In genomic region chr9:128113526-128114325, GRCh38 we compare ENCODE assay signal across 22 cellular contexts. TPM values are rescaled to one million over a fixed set of nuclear protein-coding genes. Genes with fewer than 3 reads are reported as not detected.
DNase-seq lines count a peak whose midpoint lies in the region; ATAC-seq, FAIRE-seq and TF ChIP-seq lines count a peak whose summit lies in the region.
"Had no signal": no experiment of that assay in that cellular context is flagged by ENCODE, and none has a peak within 500 bp of the region (broad histone marks: within the 10 kb centered on the region; RNA-seq: fewer than 3 reads in every experiment).

No MANE protein-coding gene starts in this region.

- H3K9ac ChIP-seq in GM12878 (ENCODE audit: control insufficient read depth, insufficient read depth, low read length) = no peak overlapping the region
- peak overlapping the region; percentile 94 to 96 for H3K9ac ChIP-seq in mucosa of rectum (ENCODE audit: low read depth in 1 of 2, low read length in 2 of 2)
- H3K9ac ChIP-seq: BLaER1, GM23248 had no signal

- peaks cover 42 to 55% of the 10 kb centered on the region in 2 donors for H3K4me1 Mint-ChIP-seq in stimulated activated naive B cell treated with anti-CD40 and anti-IgM and Interleukin-4, amounts not matched to agents 10 μg/mL and 1 μg/mL and 100 μg/mL, for 72 hours

- H3K9me3 Mint-ChIP-seq in stimulated activated naive B cell treated with anti-CD40 and anti-IgM and Interleukin-4, amounts not matched to agents 10 μg/mL and 1 μg/mL and 100 μg/mL, for 72 hours = no peaks in the 10 kb centered on the region
- H3K9me3 Mint-ChIP-seq: activated naive CD4-positive, alpha-beta T cell treated with anti-CD3 and anti-CD28 coated beads for 36 hours had no signal

- BruUV-seq in GM12878 (replicated peaks; lab: Mats Ljungman, UMichigan) = no TSS peak

- DNase-seq in Right ventricle myocardium superior (peak; percentile 40), cardiac septum (ENCODE audit: low spot score) (no peak), GM12878 (ENCODE audit: low read depth, low spot score) (no peak), iPS-NIHi7 (ENCODE audit: extremely low spot score) (no peak), GM19239 (ENCODE audit: insufficient read length, low spot score) (no peak)
- DNase-seq in stimulated activated naive B cell treated with anti-CD40 and anti-IgM and Interleukin-4, amounts not matched to agents 10 μg/mL and 1 μg/mL and 100 μg/mL, for 72 hours = no peak
- DNase-seq: 8988T; activated CD4-positive, alpha-beta T cell treated with anti-CD3 and anti-CD28 coated beads, Interleukin-2, amount 50 U/mL, for 1 hour; activated naive CD4-positive, alpha-beta T cell treated with anti-CD3 and anti-CD28 coated beads for 36 hours; activated T-cell treated with anti-CD3 and anti-CD28 coated beads for 4 hours; cortex of kidney; DMS153; erythroblast; GM23248; NCI-H1092 treated with DMSO at 0.1 percent for 48 hours; NCI-H69 had no signal

- H4K20me1 ChIP-seq in GM12878 (ENCODE audit: control insufficient read depth, insufficient read depth) = no peaks in the 10 kb centered on the region
- H4K20me1 ChIP-seq: BLaER1 had no signal

- H3K36me3 ChIP-seq in GM12878 (ENCODE audit: control insufficient read depth in 2 of 2, insufficient read depth in 2 of 2, low read length in 1 of 2) = peaks cover 3 to 4% of the 10 kb centered on the region in 2 experiments; a peak in 3 of 4 replicates
- H3K36me3 ChIP-seq in mucosa of rectum (ENCODE audit: control insufficient read depth in 2 of 2, insufficient read depth in 2 of 2, low read length in 2 of 2) = peaks cover 2 to 12% of the 10 kb centered on the region in 2 donors

- RAD21 ChIA-PET in GM12878 (lab: Charles Lee; ENCODE audit: unreplicated experiment) = interaction anchor here (1.2 kb wide), 1 partner anchor 41 kb away, joined by 3 read pairs; no protein-coding TSS in a partner anchor

- H3K36me3 Mint-ChIP-seq in stimulated activated naive B cell treated with anti-CD40 and anti-IgM and Interleukin-4, amounts not matched to agents 10 μg/mL and 1 μg/mL and 100 μg/mL, for 72 hours = peaks cover 34 to 56% of the 10 kb centered on the region in 2 donors

- POLR2A ChIA-PET in GM12878 (lab: Charles Lee) = interaction anchor here (0.6 to 1.5 kb wide), 3 partner anchors 22 to 135 kb away, joined by 3 to 4 read pairs (median 3); no protein-coding TSS in a partner anchor

- no peaks in the 10 kb centered on the region for H3K9me3 ChIP-seq in GM12878 (replicated peaks; ENCODE audit: control insufficient read depth, insufficient read depth, low read length)
- no peaks in the 10 kb centered on the region for H3K9me3 ChIP-seq in mucosa of rectum (ENCODE audit: control insufficient read depth in 2 of 2, low read length in 2 of 2)
- H3K9me3 ChIP-seq: BLaER1, tibial artery had no signal

- H3K4me1 ChIP-seq in GM12878 (ENCODE audit: control insufficient read depth, insufficient read depth, low read length) (peaks cover 23% of the 10 kb centered on the region), mucosa of rectum (ENCODE audit: control insufficient read depth in 2 of 2, insufficient read depth in 2 of 2, low read length in 2 of 2) (peaks cover 37 to 68% of the 10 kb centered on the region in 2 donors)

- ATAC-seq in Right ventricle myocardium superior (ENCODE audit: poor library complexity) (no peak), GM12878 (no peak), HG03469 (IDR thresholded peaks at IDR 0.05; ENCODE audit: unreplicated experiment) (no peak)
- no peak for ATAC-seq in stimulated activated naive B cell treated with anti-CD40 and anti-IgM and Interleukin-4, amounts not matched to agents 10 μg/mL and 1 μg/mL and 100 μg/mL, for 72 hours (replicated peaks)
- ATAC-seq: Panc1 had no signal

- CTCF ChIA-PET in GM12878 (lab: Yijun Ruan, JAX) = interaction anchor here (1.1 to 6.1 kb wide), 7 partner anchors 13 to 159 kb away, joined by 3 to 84 read pairs (median 6); partner anchors contain the start of gene PTGES2

- H3K27ac ChIP-seq in GM12878 (ENCODE audit: control insufficient read depth, insufficient read depth) (no peak overlapping the region), mucosa of rectum (ENCODE audit: low read depth in 2 of 2, low read length in 2 of 2) (peak overlapping the region; percentile 98)
- H3K27ac ChIP-seq: BLaER1, GM23248, tibial artery had no signal

- TF ChIP-seq EP300 in GM12878 (IDR thresholded peaks at IDR 0.05; ENCODE audit: borderline replicate concordance in 1 of 2, control insufficient read depth in 1 of 2, low read depth in 2 of 2, low read length in 2 of 2) = no peak

- no peak overlapping the region for H2AFZ ChIP-seq in GM12878 (ENCODE audit: control insufficient read depth, low read depth, low read length)
- H2AFZ ChIP-seq: GM23248 had no signal

- intact Hi-C loops in Right ventricle myocardium superior (cut with DNase I) = no loop called here
- intact Hi-C loops in cardiac septum (cut with DNase I) = no loop called here
- intact Hi-C loops in GM12878 (cut with micrococcal nuclease; ENCODE audit: unreplicated experiment) = no loop called here

- TF ChIP-seq POLR2A in GM12878 (IDR thresholded peaks at IDR 0.05; ENCODE audit: low read depth, low read length) = 0 out of 2 replicates have a peak, but pooled peaks have one; percentile 19

- H3K4me3 ChIP-seq in GM12878 (no peak overlapping the region), mucosa of rectum (ENCODE audit: low read length in 2 of 2) (peak overlapping the region; percentile 75 to 84)
- H3K4me3 ChIP-seq: BLaER1, GM23248, skin epidermis, tibial artery had no signal

- FAIRE-seq in GM12878 (lab: Jason Lieb, UNC) = no peak
- no peak for FAIRE-seq in GM19239 (lab: Jason Lieb, UNC)

- no peak overlapping the region for H3K4me3 Mint-ChIP-seq in stimulated activated naive B cell treated with anti-CD40 and anti-IgM and Interleukin-4, amounts not matched to agents 10 μg/mL and 1 μg/mL and 100 μg/mL, for 72 hours
- H3K4me3 Mint-ChIP-seq: activated naive CD4-positive, alpha-beta T cell treated with anti-CD3 and anti-CD28 coated beads for 36 hours had no signal

- TF ChIP-seq RAD21 in GM12878 (IDR thresholded peaks at IDR 0.05; ENCODE audit: insufficient read depth, low read depth, low read length) = no peak

- peak overlapping the region; percentile 78 for H3K27ac Mint-ChIP-seq in stimulated activated naive B cell treated with anti-CD40 and anti-IgM and Interleukin-4, amounts not matched to agents 10 μg/mL and 1 μg/mL and 100 μg/mL, for 72 hours
- H3K27ac Mint-ChIP-seq: activated naive CD4-positive, alpha-beta T cell treated with anti-CD3 and anti-CD28 coated beads for 36 hours had no signal

- in situ Hi-C loops in GM12878 (cut with MboI) = no loop called here

- H3K27me3 ChIP-seq in GM12878 (replicated peaks in 1 of 2; ENCODE audit: control insufficient read depth in 2 of 2, insufficient read depth in 2 of 2, low read length in 1 of 2) = no peaks in the 10 kb centered on the region
- no peaks in the 10 kb centered on the region for H3K27me3 ChIP-seq in mucosa of rectum (ENCODE audit: control insufficient read depth in 2 of 2, insufficient read depth in 2 of 2, low read length in 2 of 2)
- H3K27me3 ChIP-seq: BLaER1, tibial artery had no signal

- no peak overlapping the region for H3K4me2 ChIP-seq in GM12878 (ENCODE audit: control insufficient read depth, insufficient read depth)
- H3K4me2 ChIP-seq: BLaER1 had no signal

- TF ChIP-seq CTCF in GM12878 (IDR thresholded peaks at IDR 0.05 in 2 of 3, conservative IDR thresholded peaks at IDR 0.05 in 1 of 3; ENCODE audit: control insufficient read depth in 2 of 3, extremely low read depth in 1 of 3, insufficient read depth in 1 of 3, low read depth in 3 of 3, low read length in 3 of 3) = no peak

- SMC1A ChIA-PET in GM12878 (lab: Charles Lee; ENCODE audit: uncharacterized antibody, unreplicated experiment) = interaction anchor here (1.7 to 2.1 kb wide), 2 partner anchors 78 to 170 kb away, joined by 4 to 5 read pairs; no protein-coding TSS in a partner anchor

- H3K79me2 ChIP-seq in GM12878 (ENCODE audit: control insufficient read depth, insufficient read depth, low read length) = no peaks in the 10 kb centered on the region

- H3K27me3 Mint-ChIP-seq in stimulated activated naive B cell treated with anti-CD40 and anti-IgM and Interleukin-4, amounts not matched to agents 10 μg/mL and 1 μg/mL and 100 μg/mL, for 72 hours = no peaks in the 10 kb centered on the region

- WGBS in GM12878 (ENCODE audit: insufficient coverage, insufficient replicate concordance, low lambda C conversion rate, missing lambda C conversion rate) = 95% methylated on average over 12 of the region's 12 CpGs

RNA-seq across cellular contexts. Expression of gene PTGES2, which starts 13.8 kb away (rescaled TPM):
- total RNA-seq in Right ventricle myocardium superior = 155 TPM
- 136 TPM for total RNA-seq in cardiac septum
- 116 TPM in 2 replicates for total RNA-seq in GM12878 (2013; cell fraction: nucleolus; rRNA removed)
- total RNA-seq in GM12878 (2014; rRNA removed) = 127 and 141 TPM in 2 replicates
- total RNA-seq in GM12878 (2014; rRNA removed; fragmentation: Illumina TruSeq; extraction: Trizol) = 45.8 and 57.9 TPM in 2 replicates
- 99.5 and 106 TPM in 2 replicates for total RNA-seq in GM12878 (2021)
- polyA plus RNA-seq in GM12878 (2011; ENCODE audit: low read depth) = 19.0 TPM
- 54.8 and 98.8 TPM in 2 replicates for polyA plus RNA-seq in GM12878 (2011; rRNA removed)
- 104 and 167 TPM in 2 replicates for polyA plus RNA-seq in GM12878 (2011; cell fraction: cytosol; rRNA removed)
- 214 and 242 TPM in 2 replicates for polyA plus RNA-seq in GM12878 (2011; cell fraction: nucleus; rRNA removed)
- 37.4 and 47.3 TPM in 2 replicates for polyA plus RNA-seq in GM12878 (2012)
- 34.3 and 59.9 TPM in 2 replicates for polyA plus RNA-seq in GM12878 (2014; fragmentation: Illumina TruSeq; extraction: Trizol)
- polyA plus RNA-seq in GM12878 (2014; fragmentation: Nextera tagmentation; extraction: Ambion mirVana) = 1 to 10 TPM; 2.1 to 7.0 TPM
- polyA plus RNA-seq in GM12878 (2014; rRNA removed) = 107 and 125 TPM in 2 replicates
- 100 to 1,000 TPM; 114 to 131 TPM for polyA plus RNA-seq in GM12878 (2016; fragmentation: Nextera tagmentation; extraction: Ambion mirVana)
- polyA minus RNA-seq in GM12878 (2011; rRNA and poly(A)+ RNA removed) = 67.9 and 113 TPM in 2 replicates
- polyA minus RNA-seq in GM12878 (2011; cell fraction: cytosol; rRNA and poly(A)+ RNA removed) = 32.5 and 41.4 TPM in 2 replicates
- polyA minus RNA-seq in GM12878 (2011; cell fraction: nucleus; rRNA and poly(A)+ RNA removed) = 42.6 and 74.1 TPM in 2 replicates

RNA-seq across cellular contexts. Expression of gene LCN2, which starts 35.5 kb away (rescaled TPM):
- total RNA-seq in Right ventricle myocardium superior (not detected), cardiac septum (2.0 TPM), GM12878 (2014; rRNA removed) (not detected in 2 replicates), GM12878 (2014; rRNA removed; fragmentation: Illumina TruSeq; extraction: Trizol) (not detected in 2 replicates), GM12878 (2021) (not detected in 2 replicates)
- total RNA-seq in GM12878 (2013; cell fraction: nucleolus; rRNA removed) = not detected in 2 replicates
- polyA plus RNA-seq in GM12878 (2011; ENCODE audit: low read depth) = not detected
- polyA plus RNA-seq in GM12878 (2011; rRNA removed) (not detected in 2 replicates), GM12878 (2014; fragmentation: Illumina TruSeq; extraction: Trizol) (not detected in 2 replicates), GM12878 (2014; fragmentation: Nextera tagmentation; extraction: Ambion mirVana) (not detected), GM12878 (2014; rRNA removed) (not detected in 2 replicates), GM12878 (2016; fragmentation: Nextera tagmentation; extraction: Ambion mirVana) (not detected)
- polyA plus RNA-seq in GM12878 (2011; cell fraction: cytosol; rRNA removed) = not detected in 2 replicates
- polyA plus RNA-seq in GM12878 (2011; cell fraction: nucleus; rRNA removed) = not detected in 2 replicates
- polyA plus RNA-seq in GM12878 (2012) = not detected in 2 replicates
- polyA minus RNA-seq in GM12878 (2011; rRNA and poly(A)+ RNA removed) = not detected in 2 replicates
- not detected in 2 replicates for polyA minus RNA-seq in GM12878 (2011; cell fraction: cytosol; rRNA and poly(A)+ RNA removed)
- not detected in 2 replicates for polyA minus RNA-seq in GM12878 (2011; cell fraction: nucleus; rRNA and poly(A)+ RNA removed)
- total RNA-seq: activated naive CD4-positive, alpha-beta T cell treated with anti-CD3 and anti-CD28 coated beads for 36 hours; GM23248 had no signal
- polyA plus RNA-seq: GM23248 had no signal

RNA-seq across cellular contexts. Expression of gene SLC25A25, which starts 45.7 kb away (rescaled TPM):
- total RNA-seq in Right ventricle myocardium superior = 5.0 TPM
- total RNA-seq in cardiac septum = 5.6 TPM
- total RNA-seq in GM12878 (2013; cell fraction: nucleolus; rRNA removed) = 21.3 and 21.7 TPM in 2 replicates
- 17.1 and 17.5 TPM in 2 replicates for total RNA-seq in GM12878 (2014; rRNA removed)
- total RNA-seq in GM12878 (2014; rRNA removed; fragmentation: Illumina TruSeq; extraction: Trizol) = 10.1 and 10.2 TPM in 2 replicates
- 14.3 and 15.7 TPM in 2 replicates for total RNA-seq in GM12878 (2021)
- polyA plus RNA-seq in GM12878 (2011; ENCODE audit: low read depth) = 3.3 TPM
- polyA plus RNA-seq in GM12878 (2011; rRNA removed) = 5.9 and 8.2 TPM in 2 replicates
- polyA plus RNA-seq in GM12878 (2011; cell fraction: cytosol; rRNA removed) = 6.2 and 8.2 TPM in 2 replicates
- 10.2 and 14.8 TPM in 2 replicates for polyA plus RNA-seq in GM12878 (2011; cell fraction: nucleus; rRNA removed)
- 7.6 and 8.5 TPM in 2 replicates for polyA plus RNA-seq in GM12878 (2012)
- 3.2 and 6.6 TPM in 2 replicates for polyA plus RNA-seq in GM12878 (2014; fragmentation: Illumina TruSeq; extraction: Trizol)
- polyA plus RNA-seq in GM12878 (2014; fragmentation: Nextera tagmentation; extraction: Ambion mirVana) = under 1 TPM in 1 of 2 experiments, not detected in 1; 0.04 TPM
- polyA plus RNA-seq in GM12878 (2014; rRNA removed) = 12.4 and 13.4 TPM in 2 replicates
- polyA plus RNA-seq in GM12878 (2016; fragmentation: Nextera tagmentation; extraction: Ambion mirVana) = 10 to 100 TPM; 12.4 to 13.6 TPM
- 5.6 and 9.7 TPM in 2 replicates for polyA minus RNA-seq in GM12878 (2011; rRNA and poly(A)+ RNA removed)
- polyA minus RNA-seq in GM12878 (2011; cell fraction: cytosol; rRNA and poly(A)+ RNA removed) = 3.7 and 5.5 TPM in 2 replicates
- 3.9 and 5.6 TPM in 2 replicates for polyA minus RNA-seq in GM12878 (2011; cell fraction: nucleus; rRNA and poly(A)+ RNA removed)

RNA-seq across cellular contexts. Expression of gene BBLN, which starts 46.3 kb away (rescaled TPM):
- total RNA-seq in Right ventricle myocardium superior = 31.3 TPM
- total RNA-seq in cardiac septum = 65.7 TPM
- total RNA-seq in GM12878 (2013; cell fraction: nucleolus; rRNA removed) = 10.9 and 11.9 TPM in 2 replicates
- total RNA-seq in GM12878 (2014; rRNA removed) = 184 and 194 TPM in 2 replicates
- total RNA-seq in GM12878 (2014; rRNA removed; fragmentation: Illumina TruSeq; extraction: Trizol) = 24.1 and 32.2 TPM in 2 replicates
- 96.5 and 102 TPM in 2 replicates for total RNA-seq in GM12878 (2021)
- polyA plus RNA-seq in GM12878 (2011; ENCODE audit: low read depth) = 23.4 TPM
- polyA plus RNA-seq in GM12878 (2011; rRNA removed) = 13.2 and 36.5 TPM in 2 replicates
- polyA plus RNA-seq in GM12878 (2011; cell fraction: cytosol; rRNA removed) = 104 and 158 TPM in 2 replicates
- polyA plus RNA-seq in GM12878 (2011; cell fraction: nucleus; rRNA removed) = 60.6 and 65.1 TPM in 2 replicates
- polyA plus RNA-seq in GM12878 (2012) = 89.0 and 104 TPM in 2 replicates
- 2.9 and 11.3 TPM in 2 replicates for polyA plus RNA-seq in GM12878 (2014; fragmentation: Illumina TruSeq; extraction: Trizol)
- 10 to 100 TPM in 1 of 2 experiments, 1 to 10 TPM in 1; 3.8 to 13.5 TPM for polyA plus RNA-seq in GM12878 (2014; fragmentation: Nextera tagmentation; extraction: Ambion mirVana)
- 155 and 163 TPM in 2 replicates for polyA plus RNA-seq in GM12878 (2014; rRNA removed)
- 100 to 1,000 TPM in 1 of 2 experiments, 10 to 100 TPM in 1; 95.9 to 115 TPM for polyA plus RNA-seq in GM12878 (2016; fragmentation: Nextera tagmentation; extraction: Ambion mirVana)
- 5.5 and 32.3 TPM in 2 replicates for polyA minus RNA-seq in GM12878 (2011; rRNA and poly(A)+ RNA removed)
- 34.6 and 49.3 TPM in 2 replicates for polyA minus RNA-seq in GM12878 (2011; cell fraction: cytosol; rRNA and poly(A)+ RNA removed)
- 11.5 and 15.9 TPM in 2 replicates for polyA minus RNA-seq in GM12878 (2011; cell fraction: nucleus; rRNA and poly(A)+ RNA removed)

RNA-seq across cellular contexts. Expression of gene NAIF1, which starts 46.6 kb away (rescaled TPM):
- 4.5 TPM for total RNA-seq in Right ventricle myocardium superior
- 6.2 TPM for total RNA-seq in cardiac septum
- 8.3 and 10.0 TPM in 2 replicates for total RNA-seq in GM12878 (2013; cell fraction: nucleolus; rRNA removed)
- 10.7 and 14.2 TPM in 2 replicates for total RNA-seq in GM12878 (2014; rRNA removed)
- 6.3 and 6.4 TPM in 2 replicates for total RNA-seq in GM12878 (2014; rRNA removed; fragmentation: Illumina TruSeq; extraction: Trizol)
- 8.6 and 10.3 TPM in 2 replicates for total RNA-seq in GM12878 (2021)
- polyA plus RNA-seq in GM12878 (2011; ENCODE audit: low read depth) = 4.5 TPM
- 6.1 and 9.4 TPM in 2 replicates for polyA plus RNA-seq in GM12878 (2011; rRNA removed)
- polyA plus RNA-seq in GM12878 (2011; cell fraction: cytosol; rRNA removed) = 12.1 and 15.0 TPM in 2 replicates
- 5.9 and 7.8 TPM in 2 replicates for polyA plus RNA-seq in GM12878 (2011; cell fraction: nucleus; rRNA removed)
- polyA plus RNA-seq in GM12878 (2012) = 8.4 and 9.3 TPM in 2 replicates
- polyA plus RNA-seq in GM12878 (2014; fragmentation: Illumina TruSeq; extraction: Trizol) = 5.2 and 6.2 TPM in 2 replicates
- polyA plus RNA-seq in GM12878 (2014; fragmentation: Nextera tagmentation; extraction: Ambion mirVana) = 1 to 10 TPM; 2.4 to 5.2 TPM
- 8.5 and 9.3 TPM in 2 replicates for polyA plus RNA-seq in GM12878 (2014; rRNA removed)
- 1 to 10 TPM; 5.0 to 7.9 TPM for polyA plus RNA-seq in GM12878 (2016; fragmentation: Nextera tagmentation; extraction: Ambion mirVana)
- polyA minus RNA-seq in GM12878 (2011; rRNA and poly(A)+ RNA removed) = 11.7 and 16.2 TPM in 2 replicates
- polyA minus RNA-seq in GM12878 (2011; cell fraction: cytosol; rRNA and poly(A)+ RNA removed) = 6.7 and 10.7 TPM in 2 replicates
- 1.8 and 5.3 TPM in 2 replicates for polyA minus RNA-seq in GM12878 (2011; cell fraction: nucleus; rRNA and poly(A)+ RNA removed)
